Comparison of ENCODE assay signal across 8 cellular contexts in genomic region chr1:17437260-17438175, GRCh38. TPM values are rescaled to one million over a fixed set of nuclear protein-coding genes. Genes with fewer than 3 reads are reported as not detected.
A peak's percentile ranks its signal among the peaks of the same experiment; 100 is the strongest.
DNase-seq lines count a peak whose midpoint lies in the region; ATAC-seq and TF ChIP-seq lines count a peak whose summit lies in the region.

No MANE protein-coding gene starts in this region.

- no peak for TF ChIP-seq CTCF in fibroblast of lung (conservative IDR thresholded peaks at IDR 0.05 in 1 of 2, IDR thresholded peaks at IDR 0.05 in 1 of 2; ENCODE audit: low read depth in 1 of 2, low read length in 2 of 2)
- no peak for TF ChIP-seq CTCF in nephron progenitor cell (IDR thresholded peaks at IDR 0.05)
- no peak for TF ChIP-seq CTCF in suprapubic skin (IDR thresholded peaks at IDR 0.05)

- DNase-seq in NCI-H69 (lab: John Stamatoyannopoulos, UW) = peak; percentile 77
- peak; percentile 33 for DNase-seq in activated T-helper 1 cell treated with Interleukin-2 at 50 U/mL for 16 hours (ENCODE audit: low read depth)
- peak; percentile 36 to 42 for DNase-seq in fibroblast of lung (ENCODE audit: low read depth in 2 of 2)
- DNase-seq in nephron progenitor cell = peak; percentile 61
- DNase-seq in suprapubic skin (ENCODE audit: low spot score in 2 of 2) = no peak
- no peak for DNase-seq in NCI-H187 treated with DMSO at 0.1 percent for 48 hours (lab: John Stamatoyannopoulos, UW)

- no peak for TF ChIP-seq EP300 in suprapubic skin (IDR thresholded peaks at IDR 0.05)

- peak overlapping the region; percentile 83 for H3K4me3 Mint-ChIP-seq in nephron progenitor cell

- peak; percentile 32 for ATAC-seq in HG02678 (IDR thresholded peaks at IDR 0.05; ENCODE audit: unreplicated experiment)

- H3K9me3 ChIP-seq in fibroblast of lung (ENCODE audit: control insufficient read depth, insufficient read depth, low read depth, low read length) (no peaks in the 10 kb centered on the region), suprapubic skin (no peaks in the 10 kb centered on the region)

- peaks cover 32% of the 10 kb centered on the region for H3K27me3 Mint-ChIP-seq in nephron progenitor cell (ENCODE audit: low read depth, poor library complexity)

- no peak overlapping the region for H2AFZ ChIP-seq in fibroblast of lung (ENCODE audit: low read length)

- H3K79me2 ChIP-seq in fibroblast of lung (ENCODE audit: control insufficient read depth, insufficient read depth, low read length) = peaks cover 55% of the 10 kb centered on the region

- peak overlapping the region; percentile 64 for H3K27ac Mint-ChIP-seq in nephron progenitor cell

- H3K27ac ChIP-seq in fibroblast of lung (ENCODE audit: insufficient read depth, low read length) (peak overlapping the region; percentile 75), suprapubic skin (peak overlapping the region; percentile 93)

- H3K27me3 ChIP-seq in fibroblast of lung (ENCODE audit: control insufficient read depth, insufficient read depth, low read length) (no peaks in the 10 kb centered on the region), suprapubic skin (no peaks in the 10 kb centered on the region)

- TF ChIP-seq POLR2A in GM15510 (IDR thresholded peaks at IDR 0.05; ENCODE audit: borderline replicate concordance, extremely low read depth, insufficient read length) = peak; percentile 62
- no peak for TF ChIP-seq POLR2A in suprapubic skin (IDR thresholded peaks at IDR 0.05)

- H3K4me1 ChIP-seq in fibroblast of lung (ENCODE audit: control insufficient read depth, extremely low read depth, insufficient read depth, low read length) = peaks cover 4% of the 10 kb centered on the region
- H3K4me1 ChIP-seq in suprapubic skin = peaks cover 44% of the 10 kb centered on the region

- no peaks in the 10 kb centered on the region for H4K20me1 ChIP-seq in fibroblast of lung (ENCODE audit: control insufficient read depth, extremely low read depth, insufficient read depth, low read length)

- H3K4me1 Mint-ChIP-seq in nephron progenitor cell = peaks cover 55% of the 10 kb centered on the region

- 2% methylated on average over 8 of the region's 103 CpGs for WGBS in suprapubic skin

- no peaks in the 10 kb centered on the region for H3K9me3 Mint-ChIP-seq in nephron progenitor cell

- H3K9ac ChIP-seq in fibroblast of lung (ENCODE audit: insufficient read depth, low read length) = peak overlapping the region; percentile 65

- H3K36me3 ChIP-seq in fibroblast of lung (ENCODE audit: control insufficient read depth, insufficient read depth, low read length) (peaks cover under 1% of the 10 kb centered on the region), suprapubic skin (peaks cover 12% of the 10 kb centered on the region)

- peak overlapping the region; percentile 92 for H3K4me2 ChIP-seq in fibroblast of lung (ENCODE audit: extremely low read depth, insufficient read depth, low read length)

- H3K36me3 Mint-ChIP-seq in nephron progenitor cell (ENCODE audit: low read depth) = peaks cover 28% of the 10 kb centered on the region

- H3K4me3 ChIP-seq in fibroblast of lung (replicated peaks in 1 of 4; ENCODE audit: control extremely low read depth in 1 of 4, insufficient read depth in 1 of 4, low read depth in 3 of 4, low read length in 4 of 4) = peak overlapping the region; percentile 44 to 81 (median 77)
- peak overlapping the region; percentile 84 for H3K4me3 ChIP-seq in suprapubic skin

RNA-seq across cellular contexts. Expression of gene RCC2, which starts 2.0 kb away (rescaled TPM):
- total RNA-seq in fibroblast of lung (21.5 and 22.9 TPM in 2 replicates), suprapubic skin (10 to 100 TPM; 68.7 to 86.3 (median 74.5) TPM)
- 23.6 and 35.6 TPM in 2 replicates for polyA plus RNA-seq in fibroblast of lung
- 21.3 and 31.8 TPM in 2 replicates for polyA plus RNA-seq in fibroblast of lung (2012)
- polyA minus RNA-seq in fibroblast of lung (ENCODE audit: low replicate concordance) = 38.8 and 50.6 TPM in 2 replicates

Comparison
In these comparisons a context has a peak if more than half of its experiments do, and no peak if none do; other contexts are left out.
1. DNase-seq: peak in NCI-H69 (single experiment), activated T-helper 1 cell treated with Interleukin-2 at 50 U/mL for 16 hours (single experiment), fibroblast of lung (2 of 2) and nephron progenitor cell (single experiment); none in suprapubic skin (0 of 2) and NCI-H187 treated with DMSO at 0.1 percent for 48 hours (single experiment).